9 cellular contexts compared by ENCODE assay signal in genomic region chr3:54121404-54122045, GRCh38. TPM values are rescaled to one million over a fixed set of nuclear protein-coding genes. Genes with fewer than 3 reads are reported as not detected.
DNase-seq lines count a peak whose midpoint lies in the region; ATAC-seq and TF ChIP-seq lines count a peak whose summit lies in the region.
"Had no signal": no experiment of that assay in that cellular context is flagged by ENCODE, and none has a peak within 500 bp of the region (broad histone marks: within the 10 kb centered on the region; RNA-seq: fewer than 3 reads in every experiment).

No MANE protein-coding gene starts in this region.

- no peak for ATAC-seq in HG03469 (IDR thresholded peaks at IDR 0.05; ENCODE audit: unreplicated experiment)
- no peak for ATAC-seq in HG02973 (IDR thresholded peaks at IDR 0.05; ENCODE audit: unreplicated experiment)

- H3K36me3 ChIP-seq in fibroblast of lung (ENCODE audit: control insufficient read depth, insufficient read depth, low read length) (no peaks in the 10 kb centered on the region), parathyroid adenoma (ENCODE audit: control insufficient read depth, insufficient read depth, low read length) (no peaks in the 10 kb centered on the region), PC-9 (ENCODE audit: low read depth) (no peaks in the 10 kb centered on the region)

- CTCF ChIA-PET in PC-9 (lab: Charles Lee): no interaction called here

- POLR2A ChIA-PET in PC-9 (lab: Charles Lee; ENCODE audit: unreplicated experiment): no interaction called here

- no peak overlapping the region for H3K9ac ChIP-seq in fibroblast of lung (ENCODE audit: insufficient read depth, low read length)
- H3K9ac ChIP-seq in parathyroid adenoma: no peak overlapping the region

- no peak for TF ChIP-seq CTCF in fibroblast of lung (conservative IDR thresholded peaks at IDR 0.05 in 1 of 2, IDR thresholded peaks at IDR 0.05 in 1 of 2; ENCODE audit: low read depth in 1 of 2, low read length in 2 of 2)
- TF ChIP-seq CTCF in parathyroid adenoma (IDR thresholded peaks at IDR 0.05): no peak
- no peak for TF ChIP-seq CTCF in PC-9 (conservative IDR thresholded peaks at IDR 0.05)

- H3K27ac ChIP-seq in fibroblast of lung (ENCODE audit: insufficient read depth, low read length): no peak overlapping the region
- H3K27ac ChIP-seq in parathyroid adenoma: no peak overlapping the region
- no peak overlapping the region for H3K27ac ChIP-seq in PC-9

- DNase-seq in GM03348 (ENCODE audit: low spot score) (peak; percentile 25), HK-2 (ENCODE audit: unreplicated experiment) (peak; percentile 35), fibroblast of lung (ENCODE audit: low read depth in 2 of 2) (peak in 1 of 2 donors; percentile 2), Ammon's horn (ENCODE audit: low spot score) (no peak), PC-9 (no peak)

- no peaks in the 10 kb centered on the region for H3F3A ChIP-seq in PC-9 (ENCODE audit: insufficient read depth, low read depth)

- H3K27me3 ChIP-seq in fibroblast of lung (ENCODE audit: control insufficient read depth, insufficient read depth, low read length) (peaks cover 29% of the 10 kb centered on the region), parathyroid adenoma (ENCODE audit: control insufficient read depth, insufficient read depth, low read length) (no peaks in the 10 kb centered on the region), PC-9 (ENCODE audit: insufficient read depth, low read depth) (peaks cover 8% of the 10 kb centered on the region; the same call in 1 of the 2 replicates)

- no peak overlapping the region for H2AFZ ChIP-seq in fibroblast of lung (ENCODE audit: low read length)
- H2AFZ ChIP-seq in parathyroid adenoma: peak overlapping the region; percentile 87
- no peak overlapping the region for H2AFZ ChIP-seq in PC-9

- H3K4me1 ChIP-seq in fibroblast of lung (ENCODE audit: control insufficient read depth, extremely low read depth, insufficient read depth, low read length): no peaks in the 10 kb centered on the region
- peaks cover 16% of the 10 kb centered on the region for H3K4me1 ChIP-seq in parathyroid adenoma
- no peaks in the 10 kb centered on the region for H3K4me1 ChIP-seq in PC-9 (replicated peaks; ENCODE audit: insufficient read depth)

- H4K20me1 ChIP-seq in fibroblast of lung (ENCODE audit: control insufficient read depth, extremely low read depth, insufficient read depth, low read length) (no peaks in the 10 kb centered on the region), PC-9 (ENCODE audit: insufficient read depth) (no peaks in the 10 kb centered on the region)

- BruUV-seq in PC-9 (replicated peaks; lab: Mats Ljungman, UMichigan): no TSS peak

- H3K79me2 ChIP-seq in fibroblast of lung (ENCODE audit: control insufficient read depth, insufficient read depth, low read length): no peaks in the 10 kb centered on the region
- H3K79me2 ChIP-seq in parathyroid adenoma: no peaks in the 10 kb centered on the region
- no peaks in the 10 kb centered on the region for H3K79me2 ChIP-seq in PC-9 (ENCODE audit: low read depth)

- no peaks in the 10 kb centered on the region for H3K9me3 ChIP-seq in fibroblast of lung (ENCODE audit: control insufficient read depth, insufficient read depth, low read depth, low read length)
- H3K9me3 ChIP-seq in parathyroid adenoma (ENCODE audit: control insufficient read depth, low read length): no peaks in the 10 kb centered on the region
- H3K9me3 ChIP-seq in PC-9 (ENCODE audit: insufficient read depth, low read depth): no peaks in the 10 kb centered on the region

- intact Hi-C loops in PC-9 (cut with micrococcal nuclease; ENCODE audit: unreplicated experiment): no loop called here

- H3K4me3 ChIP-seq in fibroblast of lung (replicated peaks in 1 of 4; ENCODE audit: control extremely low read depth in 1 of 4, insufficient read depth in 1 of 4, low read depth in 3 of 4, low read length in 4 of 4) (peak overlapping the region in 2 of 4 experiments; percentile 7 to 53), parathyroid adenoma (ENCODE audit: low read depth, low read length) (peak overlapping the region; percentile 37), PC-9 (no peak overlapping the region)

- no peaks in the 10 kb centered on the region for H3K9me2 ChIP-seq in PC-9 (ENCODE audit: insufficient read depth)

- H3K4me2 ChIP-seq in fibroblast of lung (ENCODE audit: extremely low read depth, insufficient read depth, low read length): peak overlapping the region; percentile 44
- H3K4me2 ChIP-seq in parathyroid adenoma (ENCODE audit: low read length): peak overlapping the region; percentile 74
- no peak overlapping the region for H3K4me2 ChIP-seq in PC-9

RNA-seq across cellular contexts. Expression of gene CACNA2D3, which starts 0.8 kb away (rescaled TPM):
- total RNA-seq in fibroblast of lung: 0.77 and 1.8 TPM in 2 replicates
- 0.37 and 11.5 TPM in 2 replicates for polyA plus RNA-seq in fibroblast of lung
- polyA plus RNA-seq in fibroblast of lung (2012): 0.22 and 7.2 TPM in 2 replicates
- 1.8 TPM in 1 of 2 replicates, not detected in the other for polyA minus RNA-seq in fibroblast of lung (ENCODE audit: low replicate concordance)
- 0.18 and 0.59 TPM in 2 replicates for total RNA-seq in PC-9 (2021)
- total RNA-seq: dermis microvascular lymphatic vessel endothelial cell had no signal

Comparison
In these comparisons a context has a peak if more than half of its experiments do, and no peak if none do; other contexts are left out.
1. DNase-seq: peak in GM03348 (single experiment) and HK-2 (single experiment); none in Ammon's horn (single experiment) and PC-9 (0 of 2).